In genomic region chr9:126219717-126220116, GRCh38 we compare ENCODE assay signal across 18 cellular contexts.
A peak's percentile ranks its signal among the peaks of the same experiment; 100 is the strongest.
DNase-seq lines count a peak whose midpoint lies in the region; ATAC-seq and TF ChIP-seq lines count a peak whose summit lies in the region.
"Had no signal": no experiment of that assay in that cellular context is flagged by ENCODE, and none has a peak within 500 bp of the region (broad histone marks: within the 10 kb centered on the region; RNA-seq: fewer than 3 reads in every experiment).

No MANE protein-coding gene starts in this region.

- H3K4me3 ChIP-seq in GM23338, result no peak overlapping the region
- H3K4me3 ChIP-seq: A549 had no signal

- H3K27me3 Mint-ChIP-seq in GM23338 (ENCODE audit: insufficient read depth, low read depth, poor library complexity) (peaks cover 11% of the 10 kb centered on the region), WTC11 (ENCODE audit: low read depth) (peaks cover 32% of the 10 kb centered on the region)

- DNase-seq in GM23338 (ENCODE audit: low spot score) (peak; percentile 33), WTC11 (ENCODE audit: low spot score) (peak; percentile 42), left kidney (ENCODE audit: low read depth, low spot score) (peak; percentile 29), cerebellar nuclear complex (lab: John Stamatoyannopoulos, UW) (no peak)
- DNase-seq: Caco-2; DMS153; GOT3; NCI-H1417; NCI-H187 treated with DMSO at 0.1 percent for 48 hours; NCI-H2171 treated with DMSO at 0.1 percent for 48 hours; NCI-H446 treated with DMSO at 0.1 percent for 48 hours; NK-92 treated with Interleukin-12 subunit alpha and Interleukin-12 subunit beta, amount 100 ng/mL, for 24 hours; SIG-M5 had no signal

- H3K27ac ChIP-seq in 22Rv1 (no peak overlapping the region), GM23338 (ENCODE audit: low read depth) (no peak overlapping the region)
- H3K27ac ChIP-seq: A549 had no signal

- H2AFZ ChIP-seq in GM23338, result no peak overlapping the region

- H3K4me3 Mint-ChIP-seq in GM23338 (no peak overlapping the region), WTC11 (no peak overlapping the region)

- H3K4me1 ChIP-seq in GM23338 (ENCODE audit: insufficient read depth), result peaks cover 16% of the 10 kb centered on the region
- H3K4me1 ChIP-seq: A549, Caco-2 had no signal

- POLR2A ChIA-PET in WTC11 (lab: Charles Lee), result no interaction called here

- H3K36me3 Mint-ChIP-seq in GM23338 (ENCODE audit: low read depth) (no peaks in the 10 kb centered on the region; the same call in 2 of the 3 replicates), WTC11 (peaks cover 9% of the 10 kb centered on the region)

- H3K27ac Mint-ChIP-seq in GM23338 (no peak overlapping the region), WTC11 (no peak overlapping the region)

- H3K4me2 ChIP-seq in GM23338, result no peak overlapping the region
- H3K4me2 ChIP-seq: A549 had no signal

- CTCF ChIA-PET in WTC11 (lab: Charles Lee), result no interaction called here

- H3K27me3 ChIP-seq in GM23338 (ENCODE audit: insufficient read depth), result peaks cover 14% of the 10 kb centered on the region; the same call in 1 of the 2 replicates

- peak; percentile 17; the same call in 1 of the 2 replicates for TF ChIP-seq CTCF in 22Rv1 (IDR thresholded peaks at IDR 0.05)
- TF ChIP-seq CTCF in GM23338 (conservative IDR thresholded peaks at IDR 0.05; ENCODE audit: low read depth in 2 of 2), result peak; percentile 45 to 55
- no peak for TF ChIP-seq CTCF in WTC11 (IDR thresholded peaks at IDR 0.05)

- no peaks in the 10 kb centered on the region for H4K20me1 ChIP-seq in GM23338 (replicated peaks; ENCODE audit: insufficient read depth)

- no peaks in the 10 kb centered on the region for H3K36me3 ChIP-seq in GM23338 (ENCODE audit: insufficient read depth)

- no peaks in the 10 kb centered on the region for H3F3A ChIP-seq in GM23338 (replicated peaks; ENCODE audit: low read depth)

- no peaks in the 10 kb centered on the region for H3K9me2 ChIP-seq in GM23338 (ENCODE audit: insufficient read depth)

- ATAC-seq in GM23338 (no peak; the same call in 2 of the 3 replicates), WTC11 (no peak), GM18511 (IDR thresholded peaks at IDR 0.05; ENCODE audit: unreplicated experiment) (no peak), GM18517 (IDR thresholded peaks at IDR 0.05; ENCODE audit: unreplicated experiment) (no peak), GM21367 (IDR thresholded peaks at IDR 0.05; ENCODE audit: unreplicated experiment) (no peak)

- H3K79me2 ChIP-seq in GM23338 (replicated peaks; ENCODE audit: insufficient read depth), result no peaks in the 10 kb centered on the region

- H3K9me3 Mint-ChIP-seq in GM23338, result peaks cover 9% of the 10 kb centered on the region
- peaks cover 24% of the 10 kb centered on the region for H3K9me3 Mint-ChIP-seq in WTC11

- H3K4me1 Mint-ChIP-seq in GM23338, result peaks cover 12% of the 10 kb centered on the region
- peaks cover 11% of the 10 kb centered on the region for H3K4me1 Mint-ChIP-seq in WTC11

TF ChIP-seq in GM23338, 12 proteins besides CTCF, POLR2A, EP300 and RAD21 (continues in another document):
- no peak for TF ChIP-seq STAT1 (IDR thresholded peaks at IDR 0.05; ENCODE audit: unreplicated experiment)
- TF ChIP-seq EZH2 (IDR thresholded peaks at IDR 0.05; ENCODE audit: low read depth, unreplicated experiment), result no peak
- no peak for TF ChIP-seq CREB1 (CRISPR knock-in tag; IDR thresholded peaks at IDR 0.05; ENCODE audit: low read depth)
- TF ChIP-seq ZNF114 (CRISPR knock-in tag; IDR thresholded peaks at IDR 0.05), result no peak
- TF ChIP-seq REST (IDR thresholded peaks at IDR 0.05; ENCODE audit: unreplicated experiment), result no peak
- TF ChIP-seq POLR2AphosphoS5 (IDR thresholded peaks at IDR 0.05; ENCODE audit: low read depth), result no peak

TF ChIP-seq in WTC11, 78 proteins besides CTCF, POLR2A, EP300 and RAD21:
- TF ChIP-seq JUN (CRISPR knock-in tag; IDR thresholded peaks at IDR 0.05) (no peak), ZNF532 (CRISPR knock-in tag; IDR thresholded peaks at IDR 0.05; ENCODE audit: borderline replicate concordance) (no peak), ZNF281 (CRISPR knock-in tag; IDR thresholded peaks at IDR 0.05) (no peak), FOXK1 (CRISPR knock-in tag; IDR thresholded peaks at IDR 0.05) (no peak)
TF ChIP-seq in WTC11: peak in this region for 0.

Comparison
In these comparisons a context has a peak if more than half of its experiments do, and no peak if none do; other contexts are left out.
1. DNase-seq: peak in GM23338 (single experiment), WTC11 (single experiment) and left kidney (single experiment); none in cerebellar nuclear complex (0 of 2).